8 cellular contexts compared by ENCODE assay signal in genomic region chr6:33620158-33620583, GRCh38. TPM values are rescaled to one million over a fixed set of nuclear protein-coding genes. Genes with fewer than 3 reads are reported as not detected.
A peak's percentile ranks its signal among the peaks of the same experiment; 100 is the strongest.
DNase-seq lines count a peak whose midpoint lies in the region; ATAC-seq and TF ChIP-seq lines count a peak whose summit lies in the region.

No MANE protein-coding gene starts in this region.

- peaks cover 13% of the 10 kb centered on the region; the same call in 1 of the 2 replicates for H3K36me3 ChIP-seq in HAP-1 (replicated peaks)
- H3K36me3 ChIP-seq in right lobe of liver = no peaks in the 10 kb centered on the region
- no peaks in the 10 kb centered on the region for H3K36me3 ChIP-seq in suprapubic skin

- intact Hi-C loops in right lobe of liver (cut with DNase I) = no loop called here

- peak; percentile 43 to 59 (median 51) for ATAC-seq in right lobe of liver
- no peak for ATAC-seq in HG03159 (IDR thresholded peaks at IDR 0.05; ENCODE audit: unreplicated experiment)

- DNase-seq in AG04449 (ENCODE audit: low read depth, low spot score) (no peak), HAP-1 (ENCODE audit: low spot score in 2 of 2) (peak in 1 of 2 experiments; percentile 59), chondrocyte (ENCODE audit: low spot score) (no peak), right lobe of liver (peak in 2 of 3 donors; percentile 50), suprapubic skin (ENCODE audit: low spot score in 2 of 2) (peak in 1 of 2 donors; percentile 68), GOT3 (lab: John Stamatoyannopoulos, UW) (no peak)

- no peaks in the 10 kb centered on the region for H3K9me3 ChIP-seq in HAP-1
- no peaks in the 10 kb centered on the region for H3K9me3 ChIP-seq in right lobe of liver
- H3K9me3 ChIP-seq in suprapubic skin = no peaks in the 10 kb centered on the region

- WGBS in right lobe of liver (ENCODE audit: insufficient coverage, low coverage, low lambda C conversion rate, missing lambda C conversion rate) = under 1% methylated on average over 19 of the region's 20 CpGs
- under 1% methylated on average over 20 of the region's 20 CpGs for WGBS in suprapubic skin

- peaks cover 14% of the 10 kb centered on the region for H3K36me3 Mint-ChIP-seq in T-helper 1 cell treated with Interleukin-12 subunit alpha and Interleukin-12 subunit beta and Interleukin-4 antibody, amounts not matched to agents 30 μg/mL and 1 μg/mL, for 36 hours (ENCODE audit: low read depth)
- H3K36me3 Mint-ChIP-seq in chondrocyte (ENCODE audit: low read depth) = no peaks in the 10 kb centered on the region

- peak overlapping the region; percentile 31 to 48 (median 44) for H3K27ac ChIP-seq in right lobe of liver
- H3K27ac ChIP-seq in suprapubic skin = peak overlapping the region; percentile 96

- H3K27me3 Mint-ChIP-seq in T-helper 1 cell treated with Interleukin-12 subunit alpha and Interleukin-12 subunit beta and Interleukin-4 antibody, amounts not matched to agents 30 μg/mL and 1 μg/mL, for 36 hours (ENCODE audit: low read depth) = peaks cover 3% of the 10 kb centered on the region
- H3K27me3 Mint-ChIP-seq in chondrocyte (ENCODE audit: low read depth) = no peaks in the 10 kb centered on the region

- TF ChIP-seq POLR2A in right lobe of liver (IDR thresholded peaks at IDR 0.05) (no peak), suprapubic skin (IDR thresholded peaks at IDR 0.05) (no peak)

- TF ChIP-seq EP300 in suprapubic skin (IDR thresholded peaks at IDR 0.05) = no peak

- H3K4me3 ChIP-seq in AG04449 (ENCODE audit: low read depth, low read length) (peak overlapping the region; percentile 63), HAP-1 (peak overlapping the region; percentile 74), right lobe of liver (peak overlapping the region; percentile 50 to 54 (median 53)), suprapubic skin (peak overlapping the region; percentile 79)

- TF ChIP-seq CTCF in AG04449 (IDR thresholded peaks at IDR 0.05; ENCODE audit: insufficient read depth, low read length, missing control alignments) (no peak), chondrocyte (IDR thresholded peaks at IDR 0.05) (no peak), right lobe of liver (IDR thresholded peaks at IDR 0.05) (no peak), suprapubic skin (IDR thresholded peaks at IDR 0.05) (no peak)

- peaks cover 7% of the 10 kb centered on the region; the same call in 1 of the 2 replicates for H3K4me1 ChIP-seq in HAP-1
- peaks cover 0 to 11% (median 0%) of the 10 kb centered on the region in 4 donors for H3K4me1 ChIP-seq in right lobe of liver
- H3K4me1 ChIP-seq in suprapubic skin = peaks cover 52% of the 10 kb centered on the region

- peak overlapping the region; percentile 97 for H3K4me3 Mint-ChIP-seq in T-helper 1 cell treated with Interleukin-12 subunit alpha and Interleukin-12 subunit beta and Interleukin-4 antibody, amounts not matched to agents 30 μg/mL and 1 μg/mL, for 36 hours
- peak overlapping the region; percentile 85 for H3K4me3 Mint-ChIP-seq in chondrocyte (ENCODE audit: unreplicated experiment)

- in situ Hi-C loops in HAP-1 (cut with MboI; ENCODE audit: low sequenced_read_pairs) = no loop called here

- no peaks in the 10 kb centered on the region for H3K27me3 ChIP-seq in HAP-1 (ENCODE audit: low read depth)
- no peaks in the 10 kb centered on the region for H3K27me3 ChIP-seq in right lobe of liver
- H3K27me3 ChIP-seq in suprapubic skin = no peaks in the 10 kb centered on the region

- peaks cover 42% of the 10 kb centered on the region for H3K4me1 Mint-ChIP-seq in T-helper 1 cell treated with Interleukin-12 subunit alpha and Interleukin-12 subunit beta and Interleukin-4 antibody, amounts not matched to agents 30 μg/mL and 1 μg/mL, for 36 hours (ENCODE audit: low read depth)
- peaks cover 18% of the 10 kb centered on the region for H3K4me1 Mint-ChIP-seq in chondrocyte (ENCODE audit: low read depth)

- peak overlapping the region; percentile 93 for H3K27ac Mint-ChIP-seq in T-helper 1 cell treated with Interleukin-12 subunit alpha and Interleukin-12 subunit beta and Interleukin-4 antibody, amounts not matched to agents 30 μg/mL and 1 μg/mL, for 36 hours
- H3K27ac Mint-ChIP-seq in chondrocyte (ENCODE audit: unreplicated experiment) = no peak overlapping the region

- POLR2A ChIA-PET in AG04449 (lab: Yijun Ruan, JAX) = interaction anchor here (1.4 kb wide), 1 partner anchor 73 kb away, joined by 4 read pairs; no protein-coding TSS in a partner anchor

- CTCF ChIA-PET in AG04449 (lab: Yijun Ruan, JAX) = interaction anchor here (1.0 to 1.9 kb wide), 3 partner anchors 30 to 146 kb away, joined by 3 to 6 read pairs (median 3); no protein-coding TSS in a partner anchor

- H3K9me3 Mint-ChIP-seq in T-helper 1 cell treated with Interleukin-12 subunit alpha and Interleukin-12 subunit beta and Interleukin-4 antibody, amounts not matched to agents 30 μg/mL and 1 μg/mL, for 36 hours = no peaks in the 10 kb centered on the region
- no peaks in the 10 kb centered on the region for H3K9me3 Mint-ChIP-seq in chondrocyte (ENCODE audit: low read depth)

RNA-seq across cellular contexts. Expression of gene ITPR3, which starts 1.0 kb away (rescaled TPM):
- total RNA-seq in chondrocyte (10.0 to 24.8 TPM (median 11.0 TPM) in 3 replicates), right lobe of liver (1 to 10 TPM in 4 of 6 experiments, under 1 TPM in 2; 0.79 to 3.5 (median 1.6) TPM), suprapubic skin (100 to 1,000 TPM; 174 to 206 (median 199) TPM)

RNA-seq across cellular contexts. Expression of gene BAK1, which starts 40.1 kb away (rescaled TPM):
- total RNA-seq in chondrocyte (21.9 to 26.9 TPM (median 26.0 TPM) in 3 replicates), right lobe of liver (10 to 100 TPM in 2 of 6 experiments, 1 to 10 TPM in 4; 4.4 to 11.4 (median 6.5) TPM), suprapubic skin (10 to 100 TPM; 12.6 to 15.0 (median 14.3) TPM)

Comparison
In these comparisons a context has a peak if more than half of its experiments do, and no peak if none do; other contexts are left out.
1. DNase-seq: peak in right lobe of liver (2 of 3); none in AG04449 (single experiment), chondrocyte (single experiment) and GOT3 (single experiment).
2. Peak in every context shown above with its lines, with median percentiles within 50 percentile points of each other: H3K4me3 ChIP-seq.